In the genomic region with DNA sequence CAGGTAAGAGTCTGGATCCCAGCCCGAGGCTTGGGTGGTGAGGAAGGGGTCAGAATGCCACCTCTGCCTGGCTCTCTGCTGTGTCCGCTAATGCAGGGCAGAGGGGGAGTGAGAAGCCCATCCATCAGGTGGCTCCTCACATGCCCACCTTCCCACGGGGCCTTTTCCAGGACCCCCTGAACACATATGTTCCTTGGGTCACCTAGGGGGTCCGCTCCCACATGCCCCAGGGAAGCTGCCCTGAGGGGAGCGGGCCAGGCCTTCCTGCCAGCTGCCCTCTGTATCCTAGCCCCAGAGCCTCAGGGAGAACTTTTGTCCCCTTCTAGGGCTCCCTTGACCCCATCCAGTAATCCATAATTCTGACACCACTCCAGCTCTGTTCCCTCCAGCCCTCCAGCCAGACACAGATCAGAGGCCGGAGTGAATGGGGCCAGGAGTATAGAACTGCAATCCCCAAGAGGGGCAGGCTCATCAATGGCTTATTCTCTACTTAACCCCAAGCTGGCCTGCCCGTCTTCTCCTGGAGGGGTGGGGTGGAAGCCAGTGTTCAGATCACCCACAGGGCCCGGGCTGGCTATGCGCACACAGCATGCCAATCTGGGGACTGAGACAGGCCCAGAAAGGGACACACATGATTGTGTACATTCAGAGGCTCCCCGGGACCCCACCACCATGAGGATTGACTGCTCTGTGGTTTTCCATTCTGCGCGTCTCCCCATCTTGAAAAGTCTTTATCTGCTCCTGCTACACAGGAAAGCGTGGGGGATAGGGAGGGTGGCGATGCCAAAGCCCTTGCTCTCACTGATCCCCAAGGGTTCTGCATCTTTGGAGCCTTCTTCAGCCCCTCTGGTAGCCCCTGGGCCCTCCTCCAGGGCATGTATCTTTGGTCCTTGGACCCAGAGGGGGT, we compare ENCODE assay signal across 9 cellular contexts. TPM values are rescaled to one million over a fixed set of nuclear protein-coding genes. Genes with fewer than 3 reads are reported as not detected.
A peak's percentile ranks its signal among the peaks of the same experiment; 100 is the strongest.
DNase-seq lines count a peak whose midpoint lies in the region; ATAC-seq, FAIRE-seq and TF ChIP-seq lines count a peak whose summit lies in the region.
"Had no signal": no experiment of that assay in that cellular context is flagged by ENCODE, and none has a peak within 500 bp of the region (broad histone marks: within the 10 kb centered on the region; RNA-seq: fewer than 3 reads in every experiment).

No MANE protein-coding gene starts in this region.

- H3K36me3 ChIP-seq in skeletal muscle tissue (ENCODE audit: control insufficient read depth in 3 of 3, insufficient read depth in 3 of 3, low read length in 3 of 3): no peaks in the 10 kb centered on the region
- H3K36me3 ChIP-seq: neutrophil had no signal

- ATAC-seq in activated B cell treated with CpG ODN at 0.5 μM for 24 hours (ENCODE audit: low read depth) (no peak), HG03039 (IDR thresholded peaks at IDR 0.05; ENCODE audit: unreplicated experiment) (no peak)

- peak overlapping the region; percentile 51 to 75 (median 54) for H3K4me3 ChIP-seq in skeletal muscle tissue (ENCODE audit: low read length in 3 of 3)

- H3K4me1 ChIP-seq in skeletal muscle tissue (ENCODE audit: control insufficient read depth in 3 of 3, insufficient read depth in 3 of 3, low read length in 3 of 3): peaks cover 46 to 66% (median 48%) of the 10 kb centered on the region in 3 donors

- intact Hi-C loops in activated B cell treated with CpG ODN at 0.5 μM for 24 hours (cut with micrococcal nuclease) (loop anchor here (10.0 kb wide), 1 partner anchor 505 kb away; the partner anchor contains the start of gene ZNF512), CD14-positive monocyte (cut with micrococcal nuclease) (loop anchor here in 1 of 2 donors (2.0 kb wide), 1 partner anchor 47 kb away; the partner anchor contains the start of gene TMEM214)

- H3K27ac Mint-ChIP-seq in activated B cell treated with CpG ODN at 0.5 μM for 24 hours: peak overlapping the region; percentile 14
- peak overlapping the region; percentile 55 for H3K27ac Mint-ChIP-seq in glutamatergic neuron (ENCODE audit: unreplicated experiment)
- H3K27ac Mint-ChIP-seq in CD14-positive monocyte: no peak overlapping the region

- CTCF ChIA-PET in activated B cell treated with CpG ODN at 0.5 μM for 24 hours (lab: Charles Lee): no interaction called here

- peak overlapping the region; percentile 57 to 80 (median 69) for H3K9ac ChIP-seq in skeletal muscle tissue (ENCODE audit: low read depth in 1 of 3, low read length in 3 of 3)

- H3K27me3 Mint-ChIP-seq in activated B cell treated with CpG ODN at 0.5 μM for 24 hours (no peaks in the 10 kb centered on the region), glutamatergic neuron (ENCODE audit: unreplicated experiment) (peaks cover 14% of the 10 kb centered on the region), CD14-positive monocyte (ENCODE audit: low read depth in 3 of 3) (peaks cover 0 to 7% (median 0%) of the 10 kb centered on the region in 3 donors)

- H3K4me1 Mint-ChIP-seq in activated B cell treated with CpG ODN at 0.5 μM for 24 hours: peaks cover 39% of the 10 kb centered on the region
- peaks cover 39% of the 10 kb centered on the region for H3K4me1 Mint-ChIP-seq in glutamatergic neuron (ENCODE audit: low read depth, unreplicated experiment)
- peaks cover 58% of the 10 kb centered on the region for H3K4me1 Mint-ChIP-seq in CD14-positive monocyte

- TF ChIP-seq CTCF in activated B cell treated with CpG ODN at 0.5 μM for 24 hours (IDR thresholded peaks at IDR 0.05) (no peak), glutamatergic neuron (IDR thresholded peaks at IDR 0.05; ENCODE audit: partially characterized antibody, unreplicated experiment) (no peak), CD14-positive monocyte (IDR thresholded peaks at IDR 0.05) (no peak)

- DNase-seq in EL (peak; percentile 26), activated B cell treated with CpG ODN at 0.5 μM for 24 hours (no peak), glutamatergic neuron (no peak), RCC 7860 (ENCODE audit: low spot score) (no peak), CD14-positive monocyte (ENCODE audit: low spot score) (no peak), 8988T (no peak)

- H3K9me3 ChIP-seq in skeletal muscle tissue (ENCODE audit: control insufficient read depth in 3 of 3, low read length in 3 of 3): no peaks in the 10 kb centered on the region
- H3K9me3 ChIP-seq: neutrophil had no signal

- H3K27me3 ChIP-seq in skeletal muscle tissue (ENCODE audit: control insufficient read depth in 3 of 3, insufficient read depth in 3 of 3, low read length in 3 of 3): peaks cover 0 to 5% (median 0%) of the 10 kb centered on the region in 3 donors

- H3K9me3 Mint-ChIP-seq in activated B cell treated with CpG ODN at 0.5 μM for 24 hours (no peaks in the 10 kb centered on the region), glutamatergic neuron (ENCODE audit: unreplicated experiment) (peaks cover 11% of the 10 kb centered on the region), CD14-positive monocyte (peaks cover 0 to 2% (median 0%) of the 10 kb centered on the region in 7 donors)

- H3K4me3 Mint-ChIP-seq in activated B cell treated with CpG ODN at 0.5 μM for 24 hours (no peak overlapping the region), glutamatergic neuron (ENCODE audit: unreplicated experiment) (peak overlapping the region; percentile 55), CD14-positive monocyte (peak overlapping the region in 1 of 2 donors; percentile 20)

- H3K36me3 Mint-ChIP-seq in activated B cell treated with CpG ODN at 0.5 μM for 24 hours (ENCODE audit: low read depth): no peaks in the 10 kb centered on the region
- H3K36me3 Mint-ChIP-seq in glutamatergic neuron (ENCODE audit: unreplicated experiment): peaks cover 11% of the 10 kb centered on the region
- H3K36me3 Mint-ChIP-seq in CD14-positive monocyte: no peaks in the 10 kb centered on the region

- POLR2A ChIA-PET in activated B cell treated with CpG ODN at 0.5 μM for 24 hours (lab: Charles Lee): interaction anchor here (0.9 kb wide), 1 partner anchor 15 kb away, joined by 3 read pairs; no protein-coding TSS in a partner anchor

- peak overlapping the region; percentile 72 for H3K27ac ChIP-seq in skeletal muscle tissue (ENCODE audit: low read depth, low read length)

- FAIRE-seq in RCC 7860 (lab: Jason Lieb, UNC): no peak

RNA-seq across cellular contexts. Expression of gene EMILIN1, which starts 1.1 kb away (rescaled TPM):
- total RNA-seq in activated B cell treated with CpG ODN at 0.5 μM for 24 hours (0.29 and 0.69 TPM in 2 replicates), glutamatergic neuron (ENCODE audit: unreplicated experiment) (3.2 TPM), skeletal muscle tissue (61.6 TPM)
- 1 to 10 TPM in 1 of 2 donors, under 1 TPM in 1; 0.44 to 1.0 TPM for polyA plus RNA-seq in CD14-positive monocyte

RNA-seq across cellular contexts. Expression of gene KHK, which starts 7.1 kb away (rescaled TPM):
- total RNA-seq in activated B cell treated with CpG ODN at 0.5 μM for 24 hours (2.2 and 2.6 TPM in 2 replicates), glutamatergic neuron (ENCODE audit: unreplicated experiment) (5.3 TPM), skeletal muscle tissue (2.1 TPM)
- polyA plus RNA-seq in CD14-positive monocyte: 1 to 10 TPM; 6.6 to 7.3 TPM

RNA-seq across cellular contexts. Expression of gene OST4, which starts 8.0 kb away (rescaled TPM):
- total RNA-seq in activated B cell treated with CpG ODN at 0.5 μM for 24 hours: 243 and 265 TPM in 2 replicates
- 215 TPM for total RNA-seq in glutamatergic neuron (ENCODE audit: unreplicated experiment)
- total RNA-seq in skeletal muscle tissue: 352 TPM
- polyA plus RNA-seq in CD14-positive monocyte: 100 to 1,000 TPM; 615 to 635 TPM

RNA-seq across cellular contexts. Expression of gene AGBL5, which starts 28.0 kb away (rescaled TPM):
- total RNA-seq in activated B cell treated with CpG ODN at 0.5 μM for 24 hours (14.9 and 15.2 TPM in 2 replicates), glutamatergic neuron (ENCODE audit: unreplicated experiment) (17.3 TPM), skeletal muscle tissue (6.8 TPM)
- 1 to 10 TPM; 4.4 to 4.8 TPM for polyA plus RNA-seq in CD14-positive monocyte

RNA-seq across cellular contexts. Expression of gene CGREF1, which starts 39.4 kb away (rescaled TPM):
- total RNA-seq in activated B cell treated with CpG ODN at 0.5 μM for 24 hours (0.17 and 0.31 TPM in 2 replicates), glutamatergic neuron (ENCODE audit: unreplicated experiment) (1.3 TPM), skeletal muscle tissue (2.1 TPM)
- not detected for polyA plus RNA-seq in CD14-positive monocyte

Comparison
In these comparisons a context has a peak if more than half of its experiments do, and no peak if none do; other contexts are left out.
1. H3K27ac Mint-ChIP-seq: peak in activated B cell treated with CpG ODN at 0.5 μM for 24 hours (single experiment) and glutamatergic neuron (single experiment); none in CD14-positive monocyte (0 of 7).
2. RNA of gene EMILIN1, which starts 1.1 kb away (total RNA-seq): 61.6 TPM in skeletal muscle tissue (single experiment); 3.2 TPM in glutamatergic neuron (single experiment) and 0.29 to 0.69 TPM in activated B cell treated with CpG ODN at 0.5 μM for 24 hours; every median in the first group is over 10 times any median in the second.